Comparison of ENCODE assay signal across 8 cellular contexts in genomic region chr19:9323557-9323918, GRCh38. TPM values are rescaled to one million over a fixed set of nuclear protein-coding genes. Genes with fewer than 3 reads are reported as not detected.
A peak's percentile ranks its signal among the peaks of the same experiment; 100 is the strongest.
DNase-seq lines count a peak whose midpoint lies in the region; ATAC-seq, FAIRE-seq and TF ChIP-seq lines count a peak whose summit lies in the region.

No MANE protein-coding gene starts in this region.

- no peaks in the 10 kb centered on the region for H3K4me1 ChIP-seq in NT2/D1 (ENCODE audit: insufficient read depth, insufficient read length)
- H3K4me1 ChIP-seq in heart left ventricle = peaks cover 0 to 17% (median 6%) of the 10 kb centered on the region in 12 donors
- no peaks in the 10 kb centered on the region for H3K4me1 ChIP-seq in pancreas

- peak; percentile 55 for DNase-seq in DMS114 treated with DMSO at 0.1 percent for 48 hours (lab: John Stamatoyannopoulos, UW; ENCODE audit: unreplicated experiment)
- peak; percentile 36 for DNase-seq in HPDE6-E6E7 (ENCODE audit: extremely low spot score)
- peak; percentile 69 for DNase-seq in NT2/D1 (ENCODE audit: low read depth, low spot score)
- peak; percentile 50 for DNase-seq in activated naive CD8-positive, alpha-beta T cell treated with anti-CD3 and anti-CD28 coated beads, Interleukin-2, amount 50 U/mL, for 24 hours
- DNase-seq in heart left ventricle = peak; percentile 70 to 86 (median 82)
- peak in 5 of 6 donors; percentile 38 to 58 (median 49) for DNase-seq in pancreas
- DNase-seq in mesenteric fat pad (ENCODE audit: low spot score) = no peak

- no peaks in the 10 kb centered on the region for H3K27me3 Mint-ChIP-seq in activated naive CD8-positive, alpha-beta T cell treated with anti-CD3 and anti-CD28 coated beads, Interleukin-2, amount 50 U/mL, for 24 hours

- TF ChIP-seq POLR2A in heart left ventricle (IDR thresholded peaks at IDR 0.05) = no peak

- peak overlapping the region; percentile 88 for H3K27ac Mint-ChIP-seq in activated naive CD8-positive, alpha-beta T cell treated with anti-CD3 and anti-CD28 coated beads, Interleukin-2, amount 50 U/mL, for 24 hours

- TF ChIP-seq CTCF in heart left ventricle (IDR thresholded peaks at IDR 0.05) (no peak), pancreas (IDR thresholded peaks at IDR 0.05) (no peak)

- peak overlapping the region; percentile 88 for H3K4me3 Mint-ChIP-seq in activated naive CD8-positive, alpha-beta T cell treated with anti-CD3 and anti-CD28 coated beads, Interleukin-2, amount 50 U/mL, for 24 hours

- peaks cover 40% of the 10 kb centered on the region for H3K36me3 Mint-ChIP-seq in activated naive CD8-positive, alpha-beta T cell treated with anti-CD3 and anti-CD28 coated beads, Interleukin-2, amount 50 U/mL, for 24 hours (ENCODE audit: low read depth)

- peaks cover 43% of the 10 kb centered on the region for H3K9me3 ChIP-seq in NT2/D1 (ENCODE audit: insufficient read depth, low read length)
- H3K9me3 ChIP-seq in heart left ventricle = peaks cover 0 to 45% (median 19%) of the 10 kb centered on the region in 12 donors
- H3K9me3 ChIP-seq in pancreas = no peaks in the 10 kb centered on the region

- peak; percentile 68 for FAIRE-seq in pancreas (lab: Jason Lieb, UNC)

- H3K27me3 ChIP-seq in NT2/D1 (ENCODE audit: insufficient read depth, insufficient read length) = no peaks in the 10 kb centered on the region
- no peaks in the 10 kb centered on the region for H3K27me3 ChIP-seq in heart left ventricle
- no peaks in the 10 kb centered on the region for H3K27me3 ChIP-seq in pancreas

- intact Hi-C loops in heart left ventricle (cut with DNase I) = loop anchor here in 3 of 10 donors (5.0 to 10.0 kb wide), 2 partner anchors 111 to 214 kb away; partner anchors contain the start of genes ZNF266 (in 2 of the 3) and ZNF426 (in 1 of the 3)
- intact Hi-C loops in pancreas (cut with DNase I) = no loop called here

- peak overlapping the region; percentile 20 for H3K4me3 ChIP-seq in NT2/D1 (ENCODE audit: insufficient read length, low read depth)
- H3K4me3 ChIP-seq in heart left ventricle = peak overlapping the region; percentile 51 to 96 (median 72)
- H3K4me3 ChIP-seq in pancreas = peak overlapping the region; percentile 57 to 83 (median 70)

- ATAC-seq in GM21367 (IDR thresholded peaks at IDR 0.05; ENCODE audit: unreplicated experiment) (peak; percentile 26), heart left ventricle (peak; percentile 82 to 90 (median 89)), pancreas (peak; percentile 59 to 75 (median 70))
- ATAC-seq in activated naive CD8-positive, alpha-beta T cell treated with anti-CD3 and anti-CD28 coated beads, Interleukin-2, amount 50 U/mL, for 24 hours = peak; percentile 38

- peak overlapping the region; percentile 69 to 93 (median 88) for H3K27ac ChIP-seq in heart left ventricle
- H3K27ac ChIP-seq in pancreas = peak overlapping the region in 3 of 4 donors; percentile 70 to 82 (median 74)

- 0 to 3% (median 1%) methylated on average over 9 of the region's 9 CpGs for WGBS in heart left ventricle, 4 donors
- WGBS in pancreas, 2 donors = 1 to 2% methylated on average over 9 of the region's 9 CpGs

- H3K4me1 Mint-ChIP-seq in activated naive CD8-positive, alpha-beta T cell treated with anti-CD3 and anti-CD28 coated beads, Interleukin-2, amount 50 U/mL, for 24 hours = peaks cover 29% of the 10 kb centered on the region

- peaks cover 26% of the 10 kb centered on the region for H3K36me3 ChIP-seq in NT2/D1 (ENCODE audit: insufficient read depth, insufficient read length, low read length)
- H3K36me3 ChIP-seq in heart left ventricle = peaks cover 0 to 34% (median 4%) of the 10 kb centered on the region in 9 donors
- no peaks in the 10 kb centered on the region for H3K36me3 ChIP-seq in pancreas

- no peak overlapping the region for H3K9ac ChIP-seq in NT2/D1 (ENCODE audit: insufficient read length, low read depth)

- peaks cover 31% of the 10 kb centered on the region for H3K9me3 Mint-ChIP-seq in activated naive CD8-positive, alpha-beta T cell treated with anti-CD3 and anti-CD28 coated beads, Interleukin-2, amount 50 U/mL, for 24 hours

RNA-seq across cellular contexts. Expression of gene ZNF559, which starts 0.4 kb away (rescaled TPM):
- 10 to 100 TPM; 12.3 to 19.1 (median 15.1) TPM for total RNA-seq in heart left ventricle
- polyA plus RNA-seq in heart left ventricle = 10 to 100 TPM; 16.4 to 23.4 TPM
- total RNA-seq in pancreas = 10 to 100 TPM in 1 of 6 donors, 1 to 10 TPM in 5; 3.2 to 13.0 (median 5.7) TPM
- polyA plus RNA-seq in pancreas = 10 to 100 TPM; 14.9 to 19.4 TPM
- total RNA-seq in mesenteric fat pad = 9.7 TPM

RNA-seq across cellular contexts. Expression of gene ZNF699, which starts 13.9 kb away (rescaled TPM):
- 1 to 10 TPM; 2.7 to 6.3 (median 4.1) TPM for total RNA-seq in heart left ventricle
- polyA plus RNA-seq in heart left ventricle = 1 to 10 TPM in 1 of 2 donors, under 1 TPM in 1; 0.91 to 3.0 TPM
- total RNA-seq in pancreas = 1 to 10 TPM; 1.1 to 3.4 (median 1.7) TPM
- 1 to 10 TPM in 1 of 2 donors, under 1 TPM in 1; 0.96 to 1.3 TPM for polyA plus RNA-seq in pancreas
- 3.6 TPM for total RNA-seq in mesenteric fat pad

RNA-seq across cellular contexts. Expression of gene ZNF177, which starts 39.3 kb away (rescaled TPM):
- total RNA-seq in heart left ventricle (1 to 10 TPM; 1.0 to 4.6 (median 1.8) TPM), pancreas (1 to 10 TPM in 1 of 6 donors, under 1 TPM in 4, not detected in 1; 0.32 to 2.0 (median 0.83) TPM), mesenteric fat pad (0.48 TPM)
- polyA plus RNA-seq in heart left ventricle (1 to 10 TPM; 1.8 to 2.2 TPM), pancreas (1 to 10 TPM; 1.8 to 4.3 TPM)

Comparison
In these comparisons a context has a peak if more than half of its experiments do, and no peak if none do; other contexts are left out.
1. ATAC-seq: peak in every context shown above with its lines; median percentile 89 in heart left ventricle; 70 in pancreas; 38 in activated naive CD8-positive, alpha-beta T cell treated with anti-CD3 and anti-CD28 coated beads, Interleukin-2, amount 50 U/mL, for 24 hours; 26 in GM21367.
2. H3K4me3 ChIP-seq: peak in every context shown above with its lines; median percentile 72 in heart left ventricle; 70 in pancreas; 20 in NT2/D1.